1 cellular context compared by ENCODE assay signal in genomic region chr18:78562446-78563020, GRCh38.
TF ChIP-seq lines count a peak whose summit lies in the region.

No MANE protein-coding gene starts in this region.

TF ChIP-seq in H1, 55 proteins besides CTCF, POLR2A, EP300 and RAD21:
- TF ChIP-seq CBX5 (IDR thresholded peaks at IDR 0.05; ENCODE audit: low read depth, low read length) (no peak), YY1 (IDR thresholded peaks at IDR 0.05; ENCODE audit: low read depth, low read length) (no peak), PHF8 (conservative IDR thresholded peaks at IDR 0.05; ENCODE audit: low read depth, low read length) (no peak), KDM4A (IDR thresholded peaks at IDR 0.05; ENCODE audit: low read depth, low read length, severe bottlenecking) (no peak), TEAD4 (IDR thresholded peaks at IDR 0.05; ENCODE audit: low read depth, low read length) (no peak), CEBPB (IDR thresholded peaks at IDR 0.05; ENCODE audit: low read depth, low read length) (no peak), FOSL1 (IDR thresholded peaks at IDR 0.05; ENCODE audit: insufficient read depth, low read depth, low read length) (no peak), RFX5 (IDR thresholded peaks at IDR 0.05; ENCODE audit: borderline replicate concordance, low read depth, low read length) (no peak), CHD2 (IDR thresholded peaks at IDR 0.05; ENCODE audit: low read length) (no peak)
